In genomic region chr2:44596537-44597320, GRCh38 we compare ENCODE assay signal across 19 cellular contexts.
A peak's percentile ranks its signal among the peaks of the same experiment; 100 is the strongest.
DNase-seq lines count a peak whose midpoint lies in the region; ATAC-seq, FAIRE-seq and TF ChIP-seq lines count a peak whose summit lies in the region.
"Had no signal": no experiment of that assay in that cellular context is flagged by ENCODE, and none has a peak within 500 bp of the region (broad histone marks: within the 10 kb centered on the region; RNA-seq: fewer than 3 reads in every experiment).

No MANE protein-coding gene starts in this region.

- H3K4me1 ChIP-seq in GM12878 (ENCODE audit: control insufficient read depth, insufficient read depth, low read length): peaks cover 3% of the 10 kb centered on the region; the same call in 1 of the 2 replicates
- H3K4me1 ChIP-seq: ascending aorta, left ventricle myocardium inferior, tibial nerve had no signal

- no peaks in the 10 kb centered on the region for H4K20me1 ChIP-seq in GM12878 (ENCODE audit: control insufficient read depth, insufficient read depth)

- no peak for TF ChIP-seq CTCF in GM12878 (IDR thresholded peaks at IDR 0.05 in 2 of 3, conservative IDR thresholded peaks at IDR 0.05 in 1 of 3; ENCODE audit: control insufficient read depth in 2 of 3, extremely low read depth in 1 of 3, insufficient read depth in 1 of 3, low read depth in 3 of 3, low read length in 3 of 3)

- H3K4me2 ChIP-seq in GM12878 (ENCODE audit: control insufficient read depth, insufficient read depth): no peak overlapping the region

- intact Hi-C loops in GM12878 (cut with micrococcal nuclease; ENCODE audit: unreplicated experiment): no loop called here

- H3K9me3 ChIP-seq in GM12878 (replicated peaks; ENCODE audit: control insufficient read depth, insufficient read depth, low read length): no peaks in the 10 kb centered on the region
- H3K9me3 ChIP-seq: ascending aorta, tibial nerve had no signal

- peak; percentile 68 to 79; a peak in 2 of 4 replicates for TF ChIP-seq EP300 in GM12878 (IDR thresholded peaks at IDR 0.05; ENCODE audit: borderline replicate concordance in 1 of 2, control insufficient read depth in 1 of 2, low read depth in 2 of 2, low read length in 2 of 2)

- H3K27me3 ChIP-seq in GM12878 (replicated peaks in 1 of 2; ENCODE audit: control insufficient read depth in 2 of 2, insufficient read depth in 2 of 2, low read length in 1 of 2): no peaks in the 10 kb centered on the region
- H3K27me3 ChIP-seq: ascending aorta, tibial nerve had no signal

- SMC1A ChIA-PET in GM12878 (lab: Charles Lee; ENCODE audit: uncharacterized antibody, unreplicated experiment): interaction anchor here (0.8 to 12.1 kb wide), 12 partner anchors 9 to 948 kb away, joined by 3 to 138 read pairs (median 4); no protein-coding TSS in a partner anchor

- in situ Hi-C loops in GM12878 (cut with MboI): no loop called here

- RAD21 ChIA-PET in GM12878 (lab: Charles Lee; ENCODE audit: unreplicated experiment): interaction anchor here (0.9 to 5.6 kb wide), 12 partner anchors 9 to 359 kb away, joined by 3 to 58 read pairs (median 4); no protein-coding TSS in a partner anchor

- no peak overlapping the region for H3K9ac ChIP-seq in GM12878 (ENCODE audit: control insufficient read depth, insufficient read depth, low read length)

- H3K4me3 ChIP-seq in GM12878: no peak overlapping the region
- H3K4me3 ChIP-seq: ascending aorta, left ventricle myocardium inferior, tibial nerve had no signal

- no TSS peak for BruUV-seq in GM12878 (replicated peaks; lab: Mats Ljungman, UMichigan)

- TF ChIP-seq POLR2A in GM12878 (IDR thresholded peaks at IDR 0.05; ENCODE audit: low read depth, low read length): no peak

- peak; percentile 27 for DNase-seq in DMS 273 (lab: John Stamatoyannopoulos, UW; ENCODE audit: unreplicated experiment)
- no peak for DNase-seq in DMS 273 treated with DMSO at 0.1 percent for 48 hours (lab: John Stamatoyannopoulos, UW)
- DNase-seq in GM12878 (ENCODE audit: low read depth, low spot score): peak; percentile 53
- DNase-seq in stromal cell of bone marrow (ENCODE audit: low read depth): peak; percentile 52
- no peak for DNase-seq in AML-193 (lab: John Stamatoyannopoulos, UW)
- DNase-seq in D341Med (ENCODE audit: low spot score): no peak
- DNase-seq in GM19238 (ENCODE audit: insufficient read length, low spot score): no peak
- DNase-seq: activated CD4-positive, alpha-beta memory T cell treated with anti-CD3 and anti-CD28 coated beads, Interleukin-2, amount 10 ng/mL, durations not matched to agents 7 days and 5 days; CD4-positive, CD25-positive, alpha-beta regulatory T cell; left ventricle myocardium inferior; naive B cell; NCI-H1105 had no signal

- no peak overlapping the region; the same call in 1 of the 2 replicates for H2AFZ ChIP-seq in GM12878 (ENCODE audit: control insufficient read depth, low read depth, low read length)

- peak; percentile 79 for FAIRE-seq in GM12878 (lab: Jason Lieb, UNC)
- FAIRE-seq: colon, TTC549 had no signal

- WGBS in GM12878 (ENCODE audit: insufficient coverage, insufficient replicate concordance, low lambda C conversion rate, missing lambda C conversion rate): 34% methylated on average over 5 of the region's 5 CpGs

- CTCF ChIA-PET in GM12878 (lab: Yijun Ruan, JAX): interaction anchor here (0.6 to 1.6 kb wide), 10 partner anchors 13 to 354 kb away, joined by 3 to 6 read pairs (median 3); no protein-coding TSS in a partner anchor

- ATAC-seq in HG02798 (IDR thresholded peaks at IDR 0.05; ENCODE audit: poor library complexity, unreplicated experiment): peak; percentile 73
- peak; percentile 93 for ATAC-seq in GM12878
- ATAC-seq: esophagus mucosa had no signal

- H3K79me2 ChIP-seq in GM12878 (ENCODE audit: control insufficient read depth, insufficient read depth, low read length): no peaks in the 10 kb centered on the region

- TF ChIP-seq RAD21 in GM12878 (IDR thresholded peaks at IDR 0.05; ENCODE audit: insufficient read depth, low read depth, low read length): no peak

- POLR2A ChIA-PET in GM12878 (lab: Charles Lee): interaction anchor here (1.2 to 4.6 kb wide), 3 partner anchors 9 to 20 kb away, joined by 3 to 29 read pairs (median 4); no protein-coding TSS in a partner anchor

- H3K27ac ChIP-seq in GM12878 (ENCODE audit: control insufficient read depth, insufficient read depth): no peak overlapping the region
- H3K27ac ChIP-seq: 22Rv1, ascending aorta, left ventricle myocardium inferior, tibial nerve had no signal

- no peaks in the 10 kb centered on the region for H3K36me3 ChIP-seq in GM12878 (ENCODE audit: control insufficient read depth in 2 of 2, insufficient read depth in 2 of 2, low read length in 1 of 2)
- H3K36me3 ChIP-seq: ascending aorta, left ventricle myocardium inferior, tibial nerve had no signal

TF ChIP-seq in GM12878, 131 proteins besides CTCF, POLR2A, EP300 and RAD21 (continues in another document):
- TF ChIP-seq PAX8 (IDR thresholded peaks at IDR 0.05) (no peak), IRF3 (IDR thresholded peaks at IDR 0.05) (no peak), ESRRA (IDR thresholded peaks at IDR 0.05; ENCODE audit: low read length) (no peak), CBX3 (IDR thresholded peaks at IDR 0.05; ENCODE audit: borderline replicate concordance, low read depth) (no peak), PAX5 (IDR thresholded peaks at IDR 0.05; ENCODE audit: borderline replicate concordance, low read depth, low read length) (peak; percentile 64; the same call in 1 of the 2 replicates), CEBPB (IDR thresholded peaks at IDR 0.05; ENCODE audit: borderline replicate concordance in 1 of 2, low read depth in 2 of 2, low read length in 2 of 2) (peak in 1 of 2 experiments; percentile 52; a peak in 1 of 4 replicates), MYB (IDR thresholded peaks at IDR 0.05; ENCODE audit: borderline replicate concordance, low read depth, low read length) (no peak), CREB1 (IDR thresholded peaks at IDR 0.05; ENCODE audit: low read depth) (peak; percentile 86), SMAD5 (IDR thresholded peaks at IDR 0.05; ENCODE audit: low read depth) (no peak), CHD4 (IDR thresholded peaks at IDR 0.05) (no peak), IKZF1 (conservative IDR thresholded peaks at IDR 0.05) (peak; percentile 30; the same call in 1 of the 2 replicates), MTA3 (IDR thresholded peaks at IDR 0.05; ENCODE audit: borderline replicate concordance, low read length) (no peak), ATF2 (IDR thresholded peaks at IDR 0.05; ENCODE audit: low read length) (0 out of 2 replicates have a peak, but pooled peaks have one; percentile 41), SUZ12 (IDR thresholded peaks at IDR 0.05; ENCODE audit: unreplicated experiment) (no peak), BRCA1 (IDR thresholded peaks at IDR 0.05; ENCODE audit: low read depth, low read length) (no peak), MYC (IDR thresholded peaks at IDR 0.05; ENCODE audit: insufficient read depth, insufficient read length, insufficient replicate concordance, low read length, severe bottlenecking) (no peak), MXI1 (IDR thresholded peaks at IDR 0.05; ENCODE audit: low read depth, low read length) (no peak), EZH2 (IDR thresholded peaks at IDR 0.05; ENCODE audit: borderline replicate concordance, control insufficient read depth, low read depth, low read length) (no peak), POU2F2 (IDR thresholded peaks at IDR 0.05; ENCODE audit: borderline replicate concordance, low read depth, low read length) (peak; percentile 92; the same call in 1 of the 3 replicates), GATAD2B (conservative IDR thresholded peaks at IDR 0.05; ENCODE audit: low read depth) (no peak)
- TF ChIP-seq, protein P1, sequence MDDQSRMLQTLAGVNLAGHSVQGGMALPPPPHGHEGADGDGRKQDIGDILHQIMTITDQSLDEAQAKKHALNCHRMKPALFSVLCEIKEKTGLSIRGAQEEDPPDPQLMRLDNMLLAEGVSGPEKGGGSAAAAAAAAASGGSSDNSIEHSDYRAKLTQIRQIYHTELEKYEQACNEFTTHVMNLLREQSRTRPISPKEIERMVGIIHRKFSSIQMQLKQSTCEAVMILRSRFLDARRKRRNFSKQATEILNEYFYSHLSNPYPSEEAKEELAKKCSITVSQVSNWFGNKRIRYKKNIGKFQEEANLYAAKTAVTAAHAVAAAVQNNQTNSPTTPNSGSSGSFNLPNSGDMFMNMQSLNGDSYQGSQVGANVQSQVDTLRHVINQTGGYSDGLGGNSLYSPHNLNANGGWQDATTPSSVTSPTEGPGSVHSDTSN (IDR thresholded peaks at IDR 0.05; ENCODE audit: insufficient replicate concordance, low read depth, low read length): peak; percentile 40

Comparison
In these comparisons a context has a peak if more than half of its experiments do, and no peak if none do; other contexts are left out.
1. DNase-seq: peak in DMS 273 (single experiment), GM12878 (single experiment) and stromal cell of bone marrow (single experiment); none in DMS 273 treated with DMSO at 0.1 percent for 48 hours (single experiment), AML-193 (0 of 2), D341Med (single experiment) and GM19238 (single experiment).